ENCODE assay signal across 2 cellular contexts in genomic region chr19:54030895-54031586, GRCh38.
TF ChIP-seq lines count a peak whose summit lies in the region.

No MANE protein-coding gene starts in this region.

TF ChIP-seq in A549, 52 proteins besides CTCF, POLR2A, EP300 and RAD21:
- TF ChIP-seq MAFK (IDR thresholded peaks at IDR 0.05; ENCODE audit: partially characterized antibody) (no peak), SREBF2 (IDR thresholded peaks at IDR 0.05) (no peak), MAX (IDR thresholded peaks at IDR 0.05) (0 out of 2 replicates have a peak, but pooled peaks have one; percentile 30), JUN (IDR thresholded peaks at IDR 0.05) (no peak), SMC3 (IDR thresholded peaks at IDR 0.05) (peak; percentile 69)

TF ChIP-seq in GM23338, 12 proteins besides CTCF, POLR2A, EP300 and RAD21 (continued from another document):
- no peak for TF ChIP-seq POLR2AphosphoS5 (IDR thresholded peaks at IDR 0.05; ENCODE audit: low read depth)
- TF ChIP-seq ZNF114 (CRISPR knock-in tag; IDR thresholded peaks at IDR 0.05), result no peak
- TF ChIP-seq JUNB (IDR thresholded peaks at IDR 0.05; ENCODE audit: unreplicated experiment), result no peak
- no peak for TF ChIP-seq ZNF331 (CRISPR knock-in tag; IDR thresholded peaks at IDR 0.05; ENCODE audit: low read depth)
- TF ChIP-seq NANOG (IDR thresholded peaks at IDR 0.05; ENCODE audit: borderline replicate concordance), result no peak
- TF ChIP-seq CREB1 (CRISPR knock-in tag; IDR thresholded peaks at IDR 0.05; ENCODE audit: low read depth), result no peak
- TF ChIP-seq EZH2 (IDR thresholded peaks at IDR 0.05; ENCODE audit: low read depth, unreplicated experiment), result no peak
- TF ChIP-seq REST (IDR thresholded peaks at IDR 0.05; ENCODE audit: unreplicated experiment), result no peak
- TF ChIP-seq ETS1 (IDR thresholded peaks at IDR 0.05), result no peak
- TF ChIP-seq ZNF462 (CRISPR knock-in tag; IDR thresholded peaks at IDR 0.05), result no peak
- no peak for TF ChIP-seq EZH2phosphoT487 (IDR thresholded peaks at IDR 0.05; ENCODE audit: unreplicated experiment)
TF ChIP-seq in GM23338: peak in this region for 0.
